20 cellular contexts compared by ENCODE assay signal in the genomic region with DNA sequence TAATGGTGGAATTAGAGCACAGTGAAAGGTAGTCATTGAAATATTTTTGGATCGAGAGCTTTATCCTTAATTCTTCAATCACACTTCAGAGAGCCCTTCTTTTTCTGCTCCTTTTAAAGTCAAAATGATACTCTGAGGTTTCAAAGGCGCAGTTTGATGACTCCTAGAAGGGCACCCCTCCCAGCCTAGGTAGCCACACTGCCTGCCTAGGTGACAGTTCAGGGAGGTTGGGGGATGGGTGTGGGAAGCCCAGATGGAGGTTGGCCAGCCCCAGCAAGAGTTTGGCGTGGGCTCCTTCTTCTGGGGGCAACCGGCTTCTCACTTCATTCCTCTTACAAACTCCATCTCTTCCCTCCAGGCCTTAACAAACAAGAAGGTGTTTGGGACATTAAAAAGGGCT.
"Had no signal": no experiment of that assay in that cellular context is flagged by ENCODE, and none has a peak within 500 bp of the region (broad histone marks: within the 10 kb centered on the region; RNA-seq: fewer than 3 reads in every experiment).

No MANE protein-coding gene starts in this region.

- DNase-seq: islet precursor cell; left ventricle myocardium inferior; naive B cell; natural killer cell; nephron progenitor cell; nucleus accumbens; pancreas; retina; right cardiac atrium; stimulated activated CD4-positive, alpha-beta T cell treated with anti-CD3 and anti-CD28 coated beads, Interleukin-12 subunit alpha, Interleukin-12 subunit beta, amount 100 ng/mL, for 4 hours; stimulated activated CD4-positive, alpha-beta T cell treated with anti-CD3 and anti-CD28 coated beads, Interleukin-15, amount 100 ng/mL, for 24 hours; stimulated activated CD4-positive, alpha-beta T cell treated with anti-CD3 and anti-CD28 coated beads, Interleukin-2, amount 100 ng/mL, for 24 hours; stimulated activated CD4-positive, alpha-beta T cell treated with anti-CD3 and anti-CD28 coated beads, Interleukin-4, amount 100 ng/mL, for 1 hour; stimulated activated naive CD4-positive, alpha-beta T cell; stomach; testis; thyroid gland; transverse colon had no signal

- H3K4me1 Mint-ChIP-seq: mesothelial cell of epicardium, naive B cell, natural killer cell had no signal

- H3K36me3 Mint-ChIP-seq: mesothelial cell of epicardium, naive B cell, natural killer cell had no signal

- ATAC-seq: natural killer cell, pancreas, right cardiac atrium, sciatic nerve had no signal

- H3K4me3 Mint-ChIP-seq: mesothelial cell of epicardium, naive B cell, natural killer cell, nephron progenitor cell had no signal

- H3K9me3 Mint-ChIP-seq: natural killer cell had no signal

- H3K27ac Mint-ChIP-seq: mesothelial cell of epicardium, naive B cell, natural killer cell, nephron progenitor cell had no signal
